ENCODE assay signal across 8 cellular contexts in the genomic region with DNA sequence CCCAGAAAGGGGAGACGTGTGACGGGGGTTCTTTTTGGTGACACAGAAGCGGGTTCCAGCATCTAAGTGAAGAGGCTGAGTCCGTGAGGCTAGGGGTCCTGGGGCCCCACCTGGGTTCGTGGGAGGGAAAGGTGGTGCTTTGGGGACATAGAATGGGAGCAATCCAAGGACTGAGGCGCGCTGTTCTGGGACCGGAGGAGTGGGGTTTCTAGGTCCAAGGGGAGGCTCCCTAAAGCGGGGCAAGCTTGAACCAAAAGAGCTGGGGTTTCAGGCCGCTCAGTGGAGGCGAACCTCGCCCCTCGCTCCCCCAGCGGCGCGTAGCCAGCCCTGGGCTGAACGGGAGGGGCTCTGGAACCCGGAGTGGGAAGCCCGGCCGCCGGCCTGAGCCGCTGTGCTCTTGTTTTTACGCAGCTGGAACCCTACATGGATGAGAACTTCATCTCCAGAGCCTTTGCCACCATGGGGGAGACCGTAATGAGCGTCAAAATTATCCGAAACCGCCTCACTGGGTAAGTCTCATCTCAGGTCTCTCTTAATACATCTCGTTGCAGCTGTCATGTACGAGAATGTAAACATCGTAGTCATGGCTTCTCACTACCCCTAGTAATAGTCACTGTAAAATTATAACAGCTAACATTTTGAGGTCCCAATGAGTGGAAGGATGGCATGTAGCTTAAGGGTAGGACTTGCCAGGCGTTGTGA. TPM values are rescaled to one million over a fixed set of nuclear protein-coding genes. Genes with fewer than 3 reads are reported as not detected.
DNase-seq lines count a peak whose midpoint lies in the region; ATAC-seq and TF ChIP-seq lines count a peak whose summit lies in the region.

No MANE protein-coding gene starts in this region.

- CTCF ChIA-PET in activated B cell treated with CpG ODN at 0.5 μM for 24 hours (lab: Charles Lee) = interaction anchor here (2.5 kb wide), 1 partner anchor 28 kb away, joined by 10 read pairs; no protein-coding TSS in a partner anchor

- H3K9ac ChIP-seq in mesenchymal stem cell (ENCODE audit: low read length) = peak overlapping the region; percentile 99

- no peak overlapping the region for H2AK5ac ChIP-seq in mesenchymal stem cell (ENCODE audit: low read length, severe bottlenecking)

- peak overlapping the region; percentile 37 for H3K27ac ChIP-seq in mesenchymal stem cell (ENCODE audit: low read length, poor library complexity, severe bottlenecking)
- peak overlapping the region; percentile 83 to 88 for H3K27ac ChIP-seq in testis

- H3K36me3 Mint-ChIP-seq in activated B cell treated with CpG ODN at 0.5 μM for 24 hours (ENCODE audit: low read depth) (peaks cover 27% of the 10 kb centered on the region), endothelial cell (ENCODE audit: low read depth, unreplicated experiment) (peaks cover 3% of the 10 kb centered on the region)

- peaks cover 3% of the 10 kb centered on the region for H3K79me1 ChIP-seq in mesenchymal stem cell (replicated peaks; ENCODE audit: low read length, poor library complexity, severe bottlenecking)

- H3K23ac ChIP-seq in mesenchymal stem cell (ENCODE audit: low read length in 2 of 2) = peak overlapping the region in 1 of 2 experiments; percentile 50

- peak overlapping the region; percentile 86 for H2AFZ ChIP-seq in mesenchymal stem cell (ENCODE audit: low read depth, low read length)

- H3K4me1 Mint-ChIP-seq in activated B cell treated with CpG ODN at 0.5 μM for 24 hours (peaks cover 26% of the 10 kb centered on the region), endothelial cell (ENCODE audit: unreplicated experiment) (no peaks in the 10 kb centered on the region)

- H3K27ac Mint-ChIP-seq in activated B cell treated with CpG ODN at 0.5 μM for 24 hours = peak overlapping the region; percentile 98
- peak overlapping the region; percentile 64 for H3K27ac Mint-ChIP-seq in endothelial cell (ENCODE audit: unreplicated experiment)

- peak overlapping the region; percentile 72 for H4K8ac ChIP-seq in mesenchymal stem cell (ENCODE audit: low read length)

- H3K4me3 ChIP-seq in mesenchymal stem cell (ENCODE audit: insufficient read depth in 1 of 2, low read depth in 1 of 2, low read length in 2 of 2) = peak overlapping the region; percentile 76 to 100
- H3K4me3 ChIP-seq in testis = peak overlapping the region; percentile 86 to 95

- intact Hi-C loops in activated B cell treated with CpG ODN at 0.5 μM for 24 hours (cut with micrococcal nuclease) (loop anchor here (1.0 to 2.0 kb wide), 7 partner anchors 28 to 628 kb away; a partner anchor contains a TSS), testis (cut with DNase I; ENCODE audit: low total_unique reads) (no loop called here)

- H3K4me1 ChIP-seq in mesenchymal stem cell (ENCODE audit: control insufficient read depth, insufficient read depth, low read depth, low read length) (peaks cover 5% of the 10 kb centered on the region), testis (peaks cover 10% of the 10 kb centered on the region)

- no peak overlapping the region for H2BK15ac ChIP-seq in mesenchymal stem cell (ENCODE audit: low read depth, poor library complexity, severe bottlenecking)

- peaks cover 15 to 22% of the 10 kb centered on the region in 2 experiments for H3K36me3 ChIP-seq in mesenchymal stem cell (ENCODE audit: control insufficient read depth in 1 of 2, insufficient read depth in 2 of 2, low read depth in 1 of 2, low read length in 2 of 2)
- no peaks in the 10 kb centered on the region for H3K36me3 ChIP-seq in testis (ENCODE audit: low read depth, missing control alignments)

- H3K27me3 Mint-ChIP-seq in activated B cell treated with CpG ODN at 0.5 μM for 24 hours (no peaks in the 10 kb centered on the region), endothelial cell (ENCODE audit: unreplicated experiment) (peaks cover 1% of the 10 kb centered on the region)

- H3K14ac ChIP-seq in mesenchymal stem cell (ENCODE audit: low read length in 2 of 2) = peak overlapping the region in 1 of 2 experiments; percentile 79

- peak overlapping the region; percentile 2 for H2BK120ac ChIP-seq in mesenchymal stem cell (ENCODE audit: low read depth, low read length)

- no peak overlapping the region for H2BK12ac ChIP-seq in mesenchymal stem cell (ENCODE audit: low read length in 2 of 2)

- H3K4me2 ChIP-seq in mesenchymal stem cell (ENCODE audit: low read length, poor library complexity, severe bottlenecking) = peak overlapping the region; percentile 80

- no peak for TF ChIP-seq POLR2A in testis (IDR thresholded peaks at IDR 0.05)

- TF ChIP-seq CTCF in activated B cell treated with CpG ODN at 0.5 μM for 24 hours (IDR thresholded peaks at IDR 0.05) = no peak
- TF ChIP-seq CTCF in endothelial cell (IDR thresholded peaks at IDR 0.05; ENCODE audit: unreplicated experiment) = no peak
- no peak for TF ChIP-seq CTCF in testis (IDR thresholded peaks at IDR 0.05)

- H3K27me3 ChIP-seq in mesenchymal stem cell (ENCODE audit: control insufficient read depth in 1 of 2, insufficient read depth in 1 of 2, low read length in 2 of 2) (no peaks in the 10 kb centered on the region), testis (no peaks in the 10 kb centered on the region)

- H3K4ac ChIP-seq in mesenchymal stem cell (ENCODE audit: low read depth in 1 of 2, low read length in 2 of 2) = peak overlapping the region; percentile 37 to 85

- H3K4me3 Mint-ChIP-seq in activated B cell treated with CpG ODN at 0.5 μM for 24 hours (peak overlapping the region; percentile 99), endothelial cell (ENCODE audit: unreplicated experiment) (peak overlapping the region; percentile 99)

- DNase-seq in NCI-H1417 (lab: John Stamatoyannopoulos, UW) (peak in 2 of 3 experiments; percentile 23 to 79), NCI-H1417 treated with DMSO at 0.1 percent for 48 hours (lab: John Stamatoyannopoulos, UW) (no peak), HuH-7 (ENCODE audit: low spot score) (peak; percentile 36), activated B cell treated with CpG ODN at 0.5 μM for 24 hours (no peak), endothelial cell (ENCODE audit: low spot score) (peak; percentile 40), mesenchymal stem cell (peak; percentile 58), testis (peak; percentile 32)

- peak overlapping the region; percentile 63 to 91 for H3K18ac ChIP-seq in mesenchymal stem cell (ENCODE audit: low read depth in 1 of 2, low read length in 2 of 2)

- no peak overlapping the region for H2BK5ac ChIP-seq in mesenchymal stem cell (ENCODE audit: low read depth, low read length, poor library complexity, severe bottlenecking)

- H3K9me3 Mint-ChIP-seq in activated B cell treated with CpG ODN at 0.5 μM for 24 hours (no peaks in the 10 kb centered on the region), endothelial cell (ENCODE audit: unreplicated experiment) (no peaks in the 10 kb centered on the region)

- POLR2A ChIA-PET in activated B cell treated with CpG ODN at 0.5 μM for 24 hours (lab: Charles Lee) = interaction anchor here (0.6 to 8.9 kb wide), 21 partner anchors 10 to 1743 kb away, joined by 3 to 221 read pairs (median 6); a partner anchor contains a TSS

- H3K9me3 ChIP-seq in mesenchymal stem cell (ENCODE audit: control insufficient read depth, low read length) (no peaks in the 10 kb centered on the region), testis (no peaks in the 10 kb centered on the region)

- WGBS in mesenchymal stem cell = 2% methylated on average over 28 of the region's 31 CpGs
- 1 to 3% methylated on average over 17 to 22 of the region's 31 CpGs for WGBS in testis, 2 donors

- ATAC-seq in GM21515 (IDR thresholded peaks at IDR 0.05; ENCODE audit: unreplicated experiment) (peak; percentile 23), activated B cell treated with CpG ODN at 0.5 μM for 24 hours (ENCODE audit: low read depth) (peak; percentile 12)

- peak overlapping the region; percentile 46 for H4K91ac ChIP-seq in mesenchymal stem cell (ENCODE audit: low read length)

RNA-seq across cellular contexts. Expression of a gene that starts 0.5 kb away (rescaled TPM):
- total RNA-seq in activated B cell treated with CpG ODN at 0.5 μM for 24 hours = 36.9 and 42.0 TPM in 2 replicates
- total RNA-seq in endothelial cell (ENCODE audit: unreplicated experiment) = 39.6 TPM
- 18.3 TPM for polyA plus RNA-seq in mesenchymal stem cell (2013, experiment 1 of 2)
- 16.2 TPM for polyA plus RNA-seq in mesenchymal stem cell (2013, experiment 2 of 2)
- 10 to 100 TPM; 15.5 to 22.5 TPM for total RNA-seq in testis
- polyA plus RNA-seq in testis (ENCODE audit: insufficient read depth, low read depth, low replicate concordance) = 19.8 TPM

RNA-seq across cellular contexts. Expression of a gene that starts 38.7 kb away (rescaled TPM):
- total RNA-seq in activated B cell treated with CpG ODN at 0.5 μM for 24 hours = 0.20 and 0.29 TPM in 2 replicates
- not detected for total RNA-seq in endothelial cell (ENCODE audit: unreplicated experiment)
- polyA plus RNA-seq in mesenchymal stem cell (2013, experiment 1 of 2) = 4.8 TPM
- 4.9 TPM for polyA plus RNA-seq in mesenchymal stem cell (2013, experiment 2 of 2)
- 1 to 10 TPM; 1.8 to 5.4 TPM for total RNA-seq in testis
- polyA plus RNA-seq in testis (ENCODE audit: insufficient read depth, low read depth, low replicate concordance) = 4.6 TPM

RNA-seq across cellular contexts. Expression of a gene that starts 47.5 kb away (rescaled TPM):
- total RNA-seq in activated B cell treated with CpG ODN at 0.5 μM for 24 hours = 45.2 and 47.5 TPM in 2 replicates
- 21.9 TPM for total RNA-seq in endothelial cell (ENCODE audit: unreplicated experiment)
- 13.0 TPM for polyA plus RNA-seq in mesenchymal stem cell (2013, experiment 1 of 2)
- 13.9 TPM for polyA plus RNA-seq in mesenchymal stem cell (2013, experiment 2 of 2)
- total RNA-seq in testis = 10 to 100 TPM; 25.9 to 43.2 TPM
- polyA plus RNA-seq in testis (ENCODE audit: insufficient read depth, low read depth, low replicate concordance) = 96.9 TPM

Comparison
In these comparisons a context has a peak if more than half of its experiments do, and no peak if none do; other contexts are left out.
1. DNase-seq: peak in NCI-H1417 (2 of 3), HuH-7 (single experiment), endothelial cell (single experiment), mesenchymal stem cell (single experiment) and testis (single experiment); none in NCI-H1417 treated with DMSO at 0.1 percent for 48 hours (single experiment) and activated B cell treated with CpG ODN at 0.5 μM for 24 hours (single experiment).